Comparison of ENCODE assay signal across 1 cellular context in the genomic region with DNA sequence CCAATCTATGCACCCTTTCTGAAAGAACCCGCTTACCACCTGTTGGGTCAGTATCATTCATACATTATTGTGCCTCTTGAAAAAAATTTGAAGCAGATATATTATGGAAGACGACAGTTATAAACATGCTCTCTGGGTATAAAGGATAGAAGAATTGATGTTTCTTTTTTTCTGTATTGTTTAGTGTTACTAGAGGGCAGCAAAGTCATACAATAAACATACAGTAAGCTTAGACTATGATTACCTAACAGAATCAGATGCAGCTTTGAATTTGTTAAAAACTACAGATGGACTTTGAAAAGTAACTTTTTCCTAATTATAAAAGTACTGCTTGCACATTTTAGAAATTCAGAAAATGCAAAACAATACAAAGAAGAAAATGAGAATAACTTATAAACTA.
TF ChIP-seq lines count a peak whose summit lies in the region.

No MANE protein-coding gene starts in this region.

TF ChIP-seq in GM23338, 12 proteins besides CTCF, POLR2A, EP300 and RAD21:
- TF ChIP-seq STAT1 (IDR thresholded peaks at IDR 0.05; ENCODE audit: unreplicated experiment) (no peak), JUNB (IDR thresholded peaks at IDR 0.05; ENCODE audit: unreplicated experiment) (no peak), ZNF114 (CRISPR knock-in tag; IDR thresholded peaks at IDR 0.05) (no peak)
TF ChIP-seq in GM23338: peak in this region for 0.
